ENCODE assay signal across 9 cellular contexts in genomic region chr11:12075822-12076821, GRCh38. TPM values are rescaled to one million over a fixed set of nuclear protein-coding genes. Genes with fewer than 3 reads are reported as not detected.
DNase-seq lines count a peak whose midpoint lies in the region; ATAC-seq lines count a peak whose summit lies in the region.
"Had no signal": no experiment of that assay in that cellular context is flagged by ENCODE, and none has a peak within 500 bp of the region (broad histone marks: within the 10 kb centered on the region; RNA-seq: fewer than 3 reads in every experiment).

No MANE protein-coding gene starts in this region.

- 31% methylated on average over 15 of the region's 15 CpGs for WGBS in urinary bladder

- peak; percentile 5 to 50 for DNase-seq in NCI-H524 (lab: John Stamatoyannopoulos, UW)
- DNase-seq in NCI-H524 treated with DMSO at 0.1 percent for 48 hours (lab: John Stamatoyannopoulos, UW): no peak
- DNase-seq in cerebellar cortex (ENCODE audit: low spot score): peak; percentile 89
- DNase-seq in mesenteric fat pad (ENCODE audit: low spot score): peak; percentile 80
- no peak for DNase-seq in 8988T
- no peak for DNase-seq in posterior cingulate gyrus
- DNase-seq: stimulated activated CD4-positive, alpha-beta T cell treated with anti-CD3 and anti-CD28 coated beads, Interleukin-4, amount 100 ng/mL, for 4 hours had no signal

- H3K27ac ChIP-seq in urinary bladder (ENCODE audit: low read depth): peak overlapping the region; percentile 80

- H3K4me1 ChIP-seq in urinary bladder (ENCODE audit: insufficient read depth): no peaks in the 10 kb centered on the region

- no peak overlapping the region for H3K4me3 ChIP-seq in urinary bladder (ENCODE audit: low read depth, low read length)

- H3K36me3 ChIP-seq in urinary bladder (ENCODE audit: insufficient read depth): no peaks in the 10 kb centered on the region

- intact Hi-C loops in posterior cingulate gyrus (cut with DNase I): no loop called here

- ATAC-seq in GM18502 (IDR thresholded peaks at IDR 0.05; ENCODE audit: poor library complexity, unreplicated experiment): no peak

RNA-seq across cellular contexts. Expression of gene MICAL2, which starts 34.3 kb away (rescaled TPM):
- total RNA-seq in mesenteric fat pad: 31.1 TPM
- total RNA-seq in urinary bladder: 42.5 TPM
- polyA plus RNA-seq in urinary bladder: 44.1 TPM

Comparison
In these comparisons a context has a peak if more than half of its experiments do, and no peak if none do; other contexts are left out.
1. DNase-seq: peak in NCI-H524 (2 of 2), cerebellar cortex (single experiment) and mesenteric fat pad (single experiment); none in NCI-H524 treated with DMSO at 0.1 percent for 48 hours (single experiment), 8988T (single experiment) and posterior cingulate gyrus (0 of 10).